ENCODE assay signal across 16 cellular contexts in genomic region chr18:25621144-25621543, GRCh38.
"Had no signal": no experiment of that assay in that cellular context is flagged by ENCODE, and none has a peak within 500 bp of the region (broad histone marks: within the 10 kb centered on the region; RNA-seq: fewer than 3 reads in every experiment).

No MANE protein-coding gene starts in this region.

- H3K27ac ChIP-seq: left lung, neutrophil, parathyroid adenoma, tibial artery had no signal

- H3K9me3 ChIP-seq: neutrophil had no signal

- H3K36me3 ChIP-seq: left lung, neutrophil, tibial artery had no signal

- H3K27me3 ChIP-seq: left lung, neutrophil, tibial artery had no signal

- H3K27ac Mint-ChIP-seq: activated B cell treated with CpG ODN at 0.5 μM for 24 hours; activated CD8-positive, alpha-beta T cell treated with anti-CD3 and anti-CD28 coated beads for 36 hours; activated naive CD8-positive, alpha-beta T cell treated with anti-CD3 and anti-CD28 coated beads, Interleukin-2, amount 10 ng/mL, durations not matched to agents 7 days and 5 days; naive thymus-derived CD8-positive, alpha-beta T cell; stimulated activated memory B cell treated with anti-CD40 and anti-IgM and Interleukin-4, amounts not matched to agents 10 μg/mL and 1 μg/mL and 100 μg/mL, for 72 hours had no signal

- H3K36me3 Mint-ChIP-seq: activated naive CD8-positive, alpha-beta T cell treated with anti-CD3 and anti-CD28 coated beads, Interleukin-2, amount 10 ng/mL, durations not matched to agents 7 days and 5 days; stimulated activated memory B cell treated with anti-CD40 and anti-IgM and Interleukin-4, amounts not matched to agents 10 μg/mL and 1 μg/mL and 100 μg/mL, for 72 hours had no signal

- DNase-seq: activated B cell treated with CpG ODN at 0.5 μM for 24 hours; activated CD4-positive, alpha-beta T cell treated with anti-CD3 and anti-CD28 coated beads for 48 hours; activated CD8-positive, alpha-beta memory T cell treated with anti-CD3 and anti-CD28 coated beads, Interleukin-2, amount 50 U/mL, for 4 hours; activated CD8-positive, alpha-beta T cell treated with anti-CD3 and anti-CD28 coated beads for 36 hours; activated gamma-delta T cell treated with Interleukin-2 at 50 U/mL for 16 hours; activated naive CD8-positive, alpha-beta T cell treated with anti-CD3 and anti-CD28 coated beads, Interleukin-2, amount 10 ng/mL, durations not matched to agents 7 days and 5 days; anterior cingulate cortex; hippocampal formation; kidney; left lung; naive thymus-derived CD8-positive, alpha-beta T cell; stimulated activated CD4-positive, alpha-beta T cell treated with anti-CD3 and anti-CD28 coated beads, Interleukin-2, amount 100 ng/mL, for 48 hours; tibial artery had no signal

- H3K4me3 ChIP-seq: left lung, tibial artery had no signal

- ATAC-seq: activated CD8-positive, alpha-beta T cell treated with anti-CD3 and anti-CD28 coated beads for 36 hours; left lung; naive thymus-derived CD8-positive, alpha-beta T cell; stimulated activated memory B cell treated with anti-CD40 and anti-IgM and Interleukin-4, amounts not matched to agents 10 μg/mL and 1 μg/mL and 100 μg/mL, for 72 hours had no signal

- H3K4me1 ChIP-seq: left lung, parathyroid adenoma, tibial artery had no signal
